Comparison of ENCODE assay signal across 9 cellular contexts in genomic region chr5:143354025-143354424, GRCh38. TPM values are rescaled to one million over a fixed set of nuclear protein-coding genes. Genes with fewer than 3 reads are reported as not detected.
DNase-seq lines count a peak whose midpoint lies in the region; ATAC-seq, FAIRE-seq and TF ChIP-seq lines count a peak whose summit lies in the region.
"Had no signal": no experiment of that assay in that cellular context is flagged by ENCODE, and none has a peak within 500 bp of the region (broad histone marks: within the 10 kb centered on the region; RNA-seq: fewer than 3 reads in every experiment).

No MANE protein-coding gene starts in this region.

- TF ChIP-seq POLR2A in right lobe of liver (IDR thresholded peaks at IDR 0.05) (no peak), HepG2 (IDR thresholded peaks at IDR 0.05; ENCODE audit: insufficient read depth in 1 of 2, low read depth in 2 of 2, low read length in 2 of 2) (no peak)

- TF ChIP-seq CTCF in right lobe of liver (IDR thresholded peaks at IDR 0.05) (no peak), HepG2 (CRISPR knock-in tag; IDR thresholded peaks at IDR 0.05) (no peak), fibroblast of villous mesenchyme (IDR thresholded peaks at IDR 0.05; ENCODE audit: insufficient read depth, low read depth, low read length) (no peak), upper lobe of right lung (IDR thresholded peaks at IDR 0.05) (no peak)

- H3K79me2 ChIP-seq in HepG2 (ENCODE audit: insufficient read depth, low read length): peaks cover 6% of the 10 kb centered on the region

- no peak for TF ChIP-seq RAD21 in HepG2 (CRISPR knock-in tag; IDR thresholded peaks at IDR 0.05)

- H2AFZ ChIP-seq in HepG2 (ENCODE audit: low read length): no peak overlapping the region

- H3K27ac ChIP-seq in right lobe of liver (peak overlapping the region in 2 of 3 donors; percentile 26 to 36), HepG2 (ENCODE audit: extremely low read length, insufficient read depth, low read length) (no peak overlapping the region), upper lobe of right lung (peak overlapping the region; percentile 20)

- ATAC-seq in right lobe of liver (no peak), HepG2 (no peak), upper lobe of right lung (no peak)

- no peak overlapping the region for H3K4me2 ChIP-seq in HepG2 (ENCODE audit: low read depth, low read length)

- H4K20me1 ChIP-seq in HepG2 (ENCODE audit: insufficient read depth, low read length): peaks cover 5% of the 10 kb centered on the region; the same call in 1 of the 2 replicates

- POLR2A ChIA-PET in HepG2 (lab: Yijun Ruan, JAX): no interaction called here

- TF ChIP-seq EP300 in HepG2 (IDR thresholded peaks at IDR 0.05; ENCODE audit: low read depth in 2 of 2, low read length in 2 of 2) (no peak), HepG2 (CRISPR knock-in tag; IDR thresholded peaks at IDR 0.05; ENCODE audit: borderline replicate concordance) (no peak)

- H3K4me1 ChIP-seq in right lobe of liver: peaks cover 0 to 74% (median 25%) of the 10 kb centered on the region in 4 donors
- peaks cover 51% of the 10 kb centered on the region for H3K4me1 ChIP-seq in HepG2 (ENCODE audit: insufficient read depth, low read length)
- peaks cover 68% of the 10 kb centered on the region for H3K4me1 ChIP-seq in upper lobe of right lung

- H3K9ac ChIP-seq in HepG2 (ENCODE audit: insufficient read depth, low read depth, low read length): no peak overlapping the region

- DNase-seq in right lobe of liver: no peak
- no peak for DNase-seq in HepG2 (ENCODE audit: low spot score)
- DNase-seq in SK-MEL-5 (ENCODE audit: low read depth, low spot score): peak; percentile 19
- peak; percentile 45 for DNase-seq in fibroblast of villous mesenchyme (ENCODE audit: low read depth)
- no peak for DNase-seq in upper lobe of right lung
- no peak for DNase-seq in stimulated activated CD4-positive, alpha-beta T cell treated with anti-CD3 and anti-CD28 coated beads, Interleukin-4, amount 100 ng/mL, for 1 hour
- DNase-seq in AG20443 (ENCODE audit: low spot score): no peak
- no peak for DNase-seq in C1 segment of cervical spinal cord (lab: John Stamatoyannopoulos, UW)
- DNase-seq: effector CD8-positive, alpha-beta T cell had no signal

- no TSS peak for BruUV-seq in HepG2 (replicated peaks; lab: Mats Ljungman, UMichigan)

- no peak for FAIRE-seq in HepG2 (lab: Jason Lieb, UNC)

- WGBS in right lobe of liver (ENCODE audit: insufficient coverage, low coverage, low lambda C conversion rate, missing lambda C conversion rate): 21% methylated on average over 3 of the region's 3 CpGs
- 98% methylated on average over 3 of the region's 3 CpGs for whole genome bisulfite sequencing in HepG2 (ENCODE audit: low lambda C conversion rate)

- H3K9me3 ChIP-seq in right lobe of liver (no peaks in the 10 kb centered on the region), HepG2 (ENCODE audit: low read length) (no peaks in the 10 kb centered on the region), upper lobe of right lung (no peaks in the 10 kb centered on the region)

- H3K36me3 ChIP-seq in right lobe of liver (no peaks in the 10 kb centered on the region), HepG2 (replicated peaks in 1 of 2; ENCODE audit: control insufficient read depth in 1 of 2, insufficient read depth in 2 of 2, low read length in 2 of 2) (no peaks in the 10 kb centered on the region; a peak in 1 of 5 replicates), upper lobe of right lung (no peaks in the 10 kb centered on the region)

- CTCF ChIA-PET in HepG2 (lab: Yijun Ruan, JAX; ENCODE audit: low intra/inter-chr PET ratio, low total read pairs): no interaction called here

- in situ Hi-C loops in HepG2 (cut with HindIII; ENCODE audit: extremely low pct_ligation_motif_present, low pct_unique_long_range_greater_than_20kb): no loop called here
- in situ Hi-C loops in SK-MEL-5 (cut with HindIII; ENCODE audit: low pct_unique_long_range_greater_than_20kb, low sequenced_read_pairs): no loop called here

- intact Hi-C loops in right lobe of liver (cut with DNase I): no loop called here
- intact Hi-C loops in HepG2 (cut with micrococcal nuclease; ENCODE audit: unreplicated experiment): no loop called here
- intact Hi-C loops in upper lobe of right lung (cut with DNase I): no loop called here

- H3K4me3 ChIP-seq in right lobe of liver (no peak overlapping the region), HepG2 (replicated peaks in 1 of 3; ENCODE audit: insufficient read depth in 1 of 3, low read depth in 2 of 3, low read length in 3 of 3) (no peak overlapping the region), fibroblast of villous mesenchyme (ENCODE audit: low read depth, low read length) (peak overlapping the region; percentile 3), upper lobe of right lung (peak overlapping the region; percentile 5)

- H3K27me3 ChIP-seq in right lobe of liver: no peaks in the 10 kb centered on the region
- no peaks in the 10 kb centered on the region for H3K27me3 ChIP-seq in HepG2 (ENCODE audit: control insufficient read depth in 1 of 2, insufficient read depth in 2 of 2, low read length in 2 of 2)
- H3K27me3 ChIP-seq in upper lobe of right lung: no peaks in the 10 kb centered on the region

TF ChIP-seq in HepG2, 621 proteins besides CTCF, POLR2A, EP300 and RAD21 (continues in another document):
- TF ChIP-seq DBP (CRISPR knock-in tag; IDR thresholded peaks at IDR 0.05; ENCODE audit: not compliant biosample characterization) (no peak), REST (IDR thresholded peaks at IDR 0.05; ENCODE audit: borderline replicate concordance in 1 of 2, low read depth in 1 of 2, low read length in 2 of 2) (no peak), ZZZ3 (CRISPR knock-in tag; IDR thresholded peaks at IDR 0.05; ENCODE audit: borderline replicate concordance) (no peak), ZNF703 (CRISPR knock-in tag; IDR thresholded peaks at IDR 0.05; ENCODE audit: borderline replicate concordance) (no peak), GATAD2A (CRISPR knock-in tag; IDR thresholded peaks at IDR 0.05) (no peak)

RNA-seq across cellular contexts. Expression of gene NR3C1, which starts 49.5 kb away (rescaled TPM):
- total RNA-seq in right lobe of liver: 10 to 100 TPM; 27.3 to 60.1 (median 47.2) TPM
- 24.3 and 30.0 TPM in 2 replicates for total RNA-seq in HepG2 (2016; rRNA removed; fragmentation: Illumina TruSeq; extraction: Trizol)
- 34.6 and 40.8 TPM in 2 replicates for total RNA-seq in HepG2 (2016; cell fraction: cytosol; rRNA removed; fragmentation: Illumina TruSeq; extraction: Trizol; ENCODE audit: low read depth)
- total RNA-seq in HepG2 (2016; cell fraction: insoluble cytoplasmic fraction; rRNA removed; fragmentation: Illumina TruSeq; extraction: Trizol): 27.6 and 29.7 TPM in 2 replicates
- 42.6 and 43.8 TPM in 2 replicates for total RNA-seq in HepG2 (2016; cell fraction: membrane; rRNA removed; fragmentation: Illumina TruSeq; extraction: Trizol)
- total RNA-seq in HepG2 (2016; cell fraction: nucleus; rRNA removed; fragmentation: Illumina TruSeq; extraction: Trizol): 41.0 and 41.5 TPM in 2 replicates
- 8.9 and 10.0 TPM in 2 replicates for polyA plus RNA-seq in HepG2 (2011; rRNA removed)
- 4.5 and 7.8 TPM in 2 replicates for polyA plus RNA-seq in HepG2 (2011; cell fraction: cytosol; rRNA removed)
- polyA plus RNA-seq in HepG2 (2011; cell fraction: nucleus; rRNA removed): 4.7 and 5.3 TPM in 2 replicates
- 17.8 and 19.1 TPM in 2 replicates for polyA plus RNA-seq in HepG2 (2012)
- polyA plus RNA-seq in HepG2 (2016; cell fraction: cytosol; fragmentation: Illumina TruSeq; extraction: Trizol; ENCODE audit: low read depth): 0.48 and 0.52 TPM in 2 replicates
- 14.7 and 15.8 TPM in 2 replicates for polyA plus RNA-seq in HepG2 (2016; cell fraction: insoluble cytoplasmic fraction; fragmentation: Illumina TruSeq; extraction: Trizol; ENCODE audit: low read depth)
- 3.1 and 3.3 TPM in 2 replicates for polyA plus RNA-seq in HepG2 (2016; cell fraction: membrane; fragmentation: Illumina TruSeq; extraction: Trizol; ENCODE audit: low read depth)
- polyA plus RNA-seq in HepG2 (2016; cell fraction: nucleus; fragmentation: Illumina TruSeq; extraction: Trizol; ENCODE audit: insufficient read depth, low read depth): 11.1 and 11.7 TPM in 2 replicates
- polyA minus RNA-seq in HepG2 (2011; rRNA and poly(A)+ RNA removed; ENCODE audit: low replicate concordance): 13.6 and 58.6 TPM in 2 replicates
- 18.9 and 21.2 TPM in 2 replicates for polyA minus RNA-seq in HepG2 (2011; cell fraction: cytosol; rRNA and poly(A)+ RNA removed)
- polyA minus RNA-seq in HepG2 (2011; cell fraction: nucleus; rRNA and poly(A)+ RNA removed): 45.3 and 61.3 TPM in 2 replicates
- total RNA-seq in SK-MEL-5 (2014; rRNA removed; shearing (Covaris generic)): 11.5 and 16.0 TPM in 2 replicates
- 9.0 and 11.1 TPM in 2 replicates for polyA plus RNA-seq in SK-MEL-5 (2015; cell fraction: cytosol; rRNA removed)
- polyA plus RNA-seq in SK-MEL-5 (2015; cell fraction: nucleus; rRNA removed): 6.6 and 6.7 TPM in 2 replicates
- total RNA-seq in fibroblast of villous mesenchyme: 44.8 and 55.7 TPM in 2 replicates
- 101 TPM for total RNA-seq in upper lobe of right lung

Comparison
In these comparisons a context has a peak if more than half of its experiments do, and no peak if none do; other contexts are left out.
1. DNase-seq: peak in SK-MEL-5 (single experiment) and fibroblast of villous mesenchyme (single experiment); none in right lobe of liver (0 of 3), HepG2 (single experiment), upper lobe of right lung (single experiment), stimulated activated CD4-positive, alpha-beta T cell treated with anti-CD3 and anti-CD28 coated beads, Interleukin-4, amount 100 ng/mL, for 1 hour (single experiment), AG20443 (single experiment) and C1 segment of cervical spinal cord (0 of 14).
2. H3K4me3 ChIP-seq: peak in fibroblast of villous mesenchyme (single experiment) and upper lobe of right lung (single experiment); none in right lobe of liver (0 of 3) and HepG2 (0 of 3).